9 cellular contexts compared by ENCODE assay signal in genomic region chr19:48867119-48867921, GRCh38. TPM values are rescaled to one million over a fixed set of nuclear protein-coding genes. Genes with fewer than 3 reads are reported as not detected.
DNase-seq lines count a peak whose midpoint lies in the region; ATAC-seq and TF ChIP-seq lines count a peak whose summit lies in the region.
"Had no signal": no experiment of that assay in that cellular context is flagged by ENCODE, and none has a peak within 500 bp of the region (broad histone marks: within the 10 kb centered on the region; RNA-seq: fewer than 3 reads in every experiment).

No MANE protein-coding gene starts in this region.

- H3K9ac ChIP-seq in endodermal cell (ENCODE audit: extremely low read depth, low read length, poor library complexity, severe bottlenecking) (no peak overlapping the region), mucosa of stomach (ENCODE audit: low read length) (peak overlapping the region; percentile 74)

- no peaks in the 10 kb centered on the region for H3K9me3 ChIP-seq in heart left ventricle
- H3K9me3 ChIP-seq in endodermal cell (ENCODE audit: control insufficient read depth, low read length), result no peaks in the 10 kb centered on the region
- H3K9me3 ChIP-seq in mucosa of stomach (ENCODE audit: control insufficient read depth, low read length), result no peaks in the 10 kb centered on the region
- no peaks in the 10 kb centered on the region for H3K9me3 ChIP-seq in upper lobe of right lung
- no peaks in the 10 kb centered on the region for H3K9me3 ChIP-seq in effector memory CD4-positive, alpha-beta T cell (ENCODE audit: control insufficient read depth, low read length)

- H3K36me3 ChIP-seq in heart left ventricle, result peaks cover 0 to 7% (median 0%) of the 10 kb centered on the region in 9 donors
- H3K36me3 ChIP-seq in endodermal cell (ENCODE audit: control insufficient read depth, insufficient read depth, low read length), result no peaks in the 10 kb centered on the region
- H3K36me3 ChIP-seq in mucosa of stomach (ENCODE audit: control insufficient read depth, insufficient read depth, low read length), result no peaks in the 10 kb centered on the region
- no peaks in the 10 kb centered on the region for H3K36me3 ChIP-seq in upper lobe of right lung
- peaks cover under 1% of the 10 kb centered on the region for H3K36me3 ChIP-seq in effector memory CD4-positive, alpha-beta T cell (ENCODE audit: control insufficient read depth, insufficient read depth, low read length)

- ATAC-seq in heart left ventricle (peak in 1 of 4 donors; percentile 3), Right ventricle myocardium inferior (no peak), upper lobe of right lung (no peak)

- no peak overlapping the region for H3K27ac Mint-ChIP-seq in endodermal cell

- no peaks in the 10 kb centered on the region for H3K36me3 Mint-ChIP-seq in endodermal cell (ENCODE audit: low read depth)

- 49 to 61% (median 57%) methylated on average over 14 to 17 of the region's 17 CpGs for WGBS in heart left ventricle, 4 donors
- WGBS in endodermal cell (ENCODE audit: insufficient coverage in 1 of 2, insufficient read length in 1 of 2), 2 experiments, result 91 to 92% methylated on average over 12 to 17 of the region's 17 CpGs

- DNase-seq in heart left ventricle (no peak), Right ventricle myocardium inferior (ENCODE audit: missing footprints) (no peak), endodermal cell (no peak), upper lobe of right lung (no peak)
- DNase-seq in activated T-cell treated with anti-CD3 and anti-CD28 coated beads, Interleukin-2, amount 50 U/mL, for 48 hours, result no peak
- no peak for DNase-seq in activated T-cell treated with anti-CD3 and anti-CD28 coated beads, Interleukin-2, amount 50 U/mL, for 1 hour
- DNase-seq in effector memory CD4-positive, alpha-beta T cell, result no peak
- DNase-seq: Karpas-422 had no signal

- peaks cover 0 to 30% (median 14%) of the 10 kb centered on the region in 12 donors for H3K4me1 ChIP-seq in heart left ventricle
- no peaks in the 10 kb centered on the region for H3K4me1 ChIP-seq in endodermal cell (ENCODE audit: control insufficient read depth, insufficient read depth, low read length)
- peaks cover 25% of the 10 kb centered on the region for H3K4me1 ChIP-seq in mucosa of stomach (ENCODE audit: control insufficient read depth, insufficient read depth, low read length)
- H3K4me1 ChIP-seq in upper lobe of right lung, result peaks cover 15% of the 10 kb centered on the region
- H3K4me1 ChIP-seq in effector memory CD4-positive, alpha-beta T cell (ENCODE audit: control insufficient read depth, insufficient read depth, low read length, poor library complexity, severe bottlenecking), result no peaks in the 10 kb centered on the region

- no peak for TF ChIP-seq POLR2A in heart left ventricle (IDR thresholded peaks at IDR 0.05)

- H3K27me3 ChIP-seq in heart left ventricle (no peaks in the 10 kb centered on the region), endodermal cell (ENCODE audit: control insufficient read depth, insufficient read depth, low read length, poor library complexity, severe bottlenecking) (no peaks in the 10 kb centered on the region), mucosa of stomach (ENCODE audit: control insufficient read depth, insufficient read depth, low read length) (no peaks in the 10 kb centered on the region), upper lobe of right lung (no peaks in the 10 kb centered on the region)
- H3K27me3 ChIP-seq in effector memory CD4-positive, alpha-beta T cell (replicated peaks; ENCODE audit: control insufficient read depth, insufficient read depth, low read length, poor library complexity, severe bottlenecking), result no peaks in the 10 kb centered on the region

- H3K4me3 Mint-ChIP-seq in endodermal cell, result no peak overlapping the region

- H3K4me3 ChIP-seq in heart left ventricle, result peak overlapping the region in 10 of 12 donors; percentile 31 to 62 (median 45)
- H3K4me3 ChIP-seq in endodermal cell (ENCODE audit: low read length), result no peak overlapping the region
- H3K4me3 ChIP-seq in mucosa of stomach (ENCODE audit: low read length), result peak overlapping the region; percentile 26
- peak overlapping the region; percentile 38 for H3K4me3 ChIP-seq in upper lobe of right lung
- H3K4me3 ChIP-seq in effector memory CD4-positive, alpha-beta T cell (ENCODE audit: insufficient read depth, low read depth, low read length, poor library complexity, severe bottlenecking), result no peak overlapping the region

- intact Hi-C loops in heart left ventricle (cut with DNase I), result no loop called here
- intact Hi-C loops in Right ventricle myocardium inferior (cut with DNase I), result no loop called here
- intact Hi-C loops in upper lobe of right lung (cut with DNase I), result no loop called here

- H3K9me3 Mint-ChIP-seq in endodermal cell, result no peaks in the 10 kb centered on the region

- H3K27me3 Mint-ChIP-seq in endodermal cell (ENCODE audit: insufficient read depth), result no peaks in the 10 kb centered on the region

- H3K4me1 Mint-ChIP-seq in endodermal cell, result peaks cover 16% of the 10 kb centered on the region

- TF ChIP-seq CTCF in heart left ventricle (IDR thresholded peaks at IDR 0.05), result no peak
- TF ChIP-seq CTCF in endodermal cell (conservative IDR thresholded peaks at IDR 0.05), result no peak
- no peak for TF ChIP-seq CTCF in upper lobe of right lung (IDR thresholded peaks at IDR 0.05)

- H3K27ac ChIP-seq in heart left ventricle (peak overlapping the region in 11 of 12 donors; percentile 59 to 88 (median 76)), endodermal cell (ENCODE audit: low read depth, low read length) (peak overlapping the region; percentile 73), upper lobe of right lung (peak overlapping the region; percentile 73)
- no peak overlapping the region for H3K27ac ChIP-seq in effector memory CD4-positive, alpha-beta T cell (ENCODE audit: insufficient read depth, low read length, poor library complexity, severe bottlenecking)

RNA-seq across cellular contexts. Expression of gene PLEKHA4, which starts 1.1 kb away (rescaled TPM):
- total RNA-seq in heart left ventricle, result 10 to 100 TPM in 8 of 9 donors, 1 to 10 TPM in 1; 7.5 to 66.9 (median 24.8) TPM
- polyA plus RNA-seq in heart left ventricle, result 10 to 100 TPM; 28.6 to 32.0 TPM
- 23.8 TPM for total RNA-seq in Right ventricle myocardium inferior
- 1 to 10 TPM; 6.6 to 7.0 TPM for total RNA-seq in endodermal cell
- 19.7 TPM for polyA plus RNA-seq in endodermal cell (2013, experiment 1 of 2)
- 15.2 TPM for polyA plus RNA-seq in endodermal cell (2013, experiment 2 of 2)
- 16.0 TPM for total RNA-seq in upper lobe of right lung

RNA-seq across cellular contexts. Expression of gene PPP1R15A, which starts 4.9 kb away (rescaled TPM):
- total RNA-seq in heart left ventricle (10 to 100 TPM; 51.7 to 88.2 (median 62.6) TPM), Right ventricle myocardium inferior (64.8 TPM), endodermal cell (10 to 100 TPM; 41.5 to 45.0 TPM), upper lobe of right lung (80.9 TPM)
- polyA plus RNA-seq in heart left ventricle, result 100 to 1,000 TPM in 1 of 2 donors, 10 to 100 TPM in 1; 86.6 to 181 TPM
- polyA plus RNA-seq in endodermal cell (2013, experiment 1 of 2), result 33.8 TPM
- 34.1 TPM for polyA plus RNA-seq in endodermal cell (2013, experiment 2 of 2)

RNA-seq across cellular contexts. Expression of gene HSD17B14, which starts 31.0 kb away (rescaled TPM):
- 1 to 10 TPM in 8 of 9 donors, not detected in 1; 1.2 to 5.4 (median 3.3) TPM for total RNA-seq in heart left ventricle
- polyA plus RNA-seq in heart left ventricle, result 1 to 10 TPM; 1.6 to 2.7 TPM
- total RNA-seq in Right ventricle myocardium inferior, result 1.0 TPM
- total RNA-seq in endodermal cell, result 10 to 100 TPM; 43.0 to 81.0 TPM
- polyA plus RNA-seq in endodermal cell (2013, experiment 1 of 2), result 20.0 TPM
- polyA plus RNA-seq in endodermal cell (2013, experiment 2 of 2), result 19.0 TPM
- 23.5 TPM for total RNA-seq in upper lobe of right lung

RNA-seq across cellular contexts. Expression of gene TULP2, which starts 31.2 kb away (rescaled TPM):
- total RNA-seq in heart left ventricle (1 to 10 TPM in 1 of 9 donors, under 1 TPM in 5, not detected in 3; 0.21 to 1.1 (median 0.32) TPM), Right ventricle myocardium inferior (not detected), endodermal cell (1 to 10 TPM; 1.2 to 2.1 TPM), upper lobe of right lung (not detected)
- polyA plus RNA-seq in heart left ventricle, result under 1 TPM in 1 of 2 donors, not detected in 1; 0.26 TPM
- polyA plus RNA-seq in endodermal cell (2013, experiment 1 of 2), result not detected
- not detected for polyA plus RNA-seq in endodermal cell (2013, experiment 2 of 2)

RNA-seq across cellular contexts. Expression of gene NUCB1, which starts 32.8 kb away (rescaled TPM):
- total RNA-seq in heart left ventricle, result 100 to 1,000 TPM; 200 to 428 (median 286) TPM
- 100 to 1,000 TPM; 179 to 384 TPM for polyA plus RNA-seq in heart left ventricle
- 246 TPM for total RNA-seq in Right ventricle myocardium inferior
- 100 to 1,000 TPM; 177 to 222 TPM for total RNA-seq in endodermal cell
- polyA plus RNA-seq in endodermal cell (2013, experiment 1 of 2), result 154 TPM
- polyA plus RNA-seq in endodermal cell (2013, experiment 2 of 2), result 139 TPM
- total RNA-seq in upper lobe of right lung, result 287 TPM

Comparison
In these comparisons a context has a peak if more than half of its experiments do, and no peak if none do; other contexts are left out.
1. H3K4me3 ChIP-seq: peak in heart left ventricle (10 of 12), mucosa of stomach (single experiment) and upper lobe of right lung (single experiment); none in endodermal cell (single experiment) and effector memory CD4-positive, alpha-beta T cell (single experiment).